In genomic region chr6:4313044-4313686, GRCh38 we compare ENCODE assay signal across 8 cellular contexts.
DNase-seq lines count a peak whose midpoint lies in the region; ATAC-seq and TF ChIP-seq lines count a peak whose summit lies in the region.

No MANE protein-coding gene starts in this region.

- TF ChIP-seq CTCF in GM12875 (IDR thresholded peaks at IDR 0.05; ENCODE audit: borderline replicate concordance, insufficient read depth, low read depth, low read length), result 0 out of 2 replicates have a peak, but pooled peaks have one; percentile 6
- peak; percentile 72 for TF ChIP-seq CTCF in fibroblast of mammary gland (conservative IDR thresholded peaks at IDR 0.05; ENCODE audit: control insufficient read depth, insufficient read depth, low read depth, low read length)
- TF ChIP-seq CTCF in sigmoid colon (IDR thresholded peaks at IDR 0.05), result peak in 1 of 4 experiments; percentile 16

- no peak for TF ChIP-seq EP300 in sigmoid colon (IDR thresholded peaks at IDR 0.05)

- intact Hi-C loops in sigmoid colon (cut with DNase I), result loop anchor here (10.0 kb wide), 1 partner anchor 622 kb away; no protein-coding TSS in a partner anchor

- H3K27me3 ChIP-seq in sigmoid colon, result no peaks in the 10 kb centered on the region

- H3K36me3 ChIP-seq in sigmoid colon, result no peaks in the 10 kb centered on the region

- peak overlapping the region; percentile 24 to 59 (median 50) for H3K27ac ChIP-seq in sigmoid colon

- H3K4me1 ChIP-seq in sigmoid colon, result peaks cover 0 to 7% (median 3%) of the 10 kb centered on the region in 4 donors

- WGBS in sigmoid colon, 2 donors, result 6 to 38% methylated on average over 2 of the region's 2 CpGs

- DNase-seq in RKO (ENCODE audit: low spot score) (peak; percentile 38), fibroblast of mammary gland (ENCODE audit: low read depth) (peak; percentile 92), sigmoid colon (peak; percentile 74)
- DNase-seq in activated CD4-positive, alpha-beta T cell treated with anti-CD3 and anti-CD28 coated beads for 48 hours, result no peak

- H3K4me3 ChIP-seq in GM12875 (ENCODE audit: low read depth, low read length), result no peak overlapping the region
- no peak overlapping the region for H3K4me3 ChIP-seq in fibroblast of mammary gland (ENCODE audit: control insufficient read depth, low read depth, low read length)
- H3K4me3 ChIP-seq in sigmoid colon, result no peak overlapping the region

- H3K9me3 ChIP-seq in sigmoid colon, result peaks cover 0 to 21% (median 4%) of the 10 kb centered on the region in 4 donors

- no peak for TF ChIP-seq POLR2A in sigmoid colon (IDR thresholded peaks at IDR 0.05)

- no peak for ATAC-seq in GM18520 (IDR thresholded peaks at IDR 0.05; ENCODE audit: unreplicated experiment)
- no peak for ATAC-seq in GM19351 (IDR thresholded peaks at IDR 0.05; ENCODE audit: unreplicated experiment)
- ATAC-seq in HG03025 (IDR thresholded peaks at IDR 0.05; ENCODE audit: low FRiP score, unreplicated experiment), result no peak
